In genomic region chr3:128482857-128483656, GRCh38 we compare ENCODE assay signal across 9 cellular contexts. TPM values are rescaled to one million over a fixed set of nuclear protein-coding genes. Genes with fewer than 3 reads are reported as not detected.
DNase-seq lines count a peak whose midpoint lies in the region; ATAC-seq and TF ChIP-seq lines count a peak whose summit lies in the region.
"Had no signal": no experiment of that assay in that cellular context is flagged by ENCODE, and none has a peak within 500 bp of the region (broad histone marks: within the 10 kb centered on the region; RNA-seq: fewer than 3 reads in every experiment).

No MANE protein-coding gene starts in this region.

- H3K14ac ChIP-seq in H9 (ENCODE audit: insufficient read depth, low read length), result no peak overlapping the region

- H3K23me2 ChIP-seq in H9 (ENCODE audit: insufficient read length, low read depth, low read length, poor library complexity, severe bottlenecking), result peaks cover 13% of the 10 kb centered on the region

- H4K20me1 ChIP-seq in H9 (ENCODE audit: control insufficient read depth, insufficient read depth, insufficient read length), result peaks cover 7% of the 10 kb centered on the region
- H4K20me1 ChIP-seq in hepatocyte (ENCODE audit: insufficient read depth, poor library complexity, severe bottlenecking), result no peaks in the 10 kb centered on the region

- POLR2A ChIA-PET in activated CD4-positive, alpha-beta memory T cell treated with anti-CD3 and anti-CD28 coated beads for 36 hours (lab: Charles Lee), result interaction anchor here (0.7 kb wide), 1 partner anchor 34 kb away, joined by 3 read pairs; no protein-coding TSS in a partner anchor

- H3K4me1 ChIP-seq in H9 (ENCODE audit: insufficient read depth, low read length), result peaks cover 2% of the 10 kb centered on the region; the same call in 1 of the 2 replicates
- peaks cover 27% of the 10 kb centered on the region for H3K4me1 ChIP-seq in hepatocyte (ENCODE audit: insufficient read depth)

- peaks cover 100% of the 10 kb centered on the region for H3K27me3 Mint-ChIP-seq in H9 (ENCODE audit: low read depth)
- H3K27me3 Mint-ChIP-seq in activated T-helper 17 cell treated with anti-CD3 and anti-CD28 coated beads, Interleukin-2, amount 50 U/mL, for 72 hours, result peaks cover 63% of the 10 kb centered on the region
- peaks cover 69% of the 10 kb centered on the region for H3K27me3 Mint-ChIP-seq in activated CD4-positive, alpha-beta memory T cell treated with anti-CD3 and anti-CD28 coated beads for 36 hours

- DNase-seq in H9 (peak; percentile 48), hepatocyte (ENCODE audit: low spot score) (peak; percentile 56), stromal cell of bone marrow (ENCODE audit: low read depth) (peak; percentile 18), cerebellum (ENCODE audit: low spot score) (no peak), ecto neural progenitor cell (ENCODE audit: low spot score) (no peak)
- no peak for DNase-seq in activated CD4-positive, alpha-beta memory T cell treated with anti-CD3 and anti-CD28 coated beads for 36 hours
- DNase-seq: activated CD8-positive, alpha-beta memory T cell treated with anti-CD3 and anti-CD28 coated beads for 24 hours had no signal

- H3K4me3 Mint-ChIP-seq in H9, result peak overlapping the region; percentile 24 to 76; a peak in 4 of 5 replicates
- H3K4me3 Mint-ChIP-seq in activated T-helper 17 cell treated with anti-CD3 and anti-CD28 coated beads, Interleukin-2, amount 50 U/mL, for 72 hours, result peak overlapping the region; percentile 4
- H3K4me3 Mint-ChIP-seq in activated CD4-positive, alpha-beta memory T cell treated with anti-CD3 and anti-CD28 coated beads for 36 hours, result no peak overlapping the region

- no peak overlapping the region for H3K23ac ChIP-seq in H9 (ENCODE audit: insufficient read length, low read depth, low read length)

- H2AK5ac ChIP-seq in H9 (ENCODE audit: insufficient read length, low read length), result no peak overlapping the region

- H2BK120ac ChIP-seq in H9 (ENCODE audit: low read depth, low read length, poor library complexity, severe bottlenecking), result no peak overlapping the region

- intact Hi-C loops in activated CD4-positive, alpha-beta memory T cell treated with anti-CD3 and anti-CD28 coated beads for 36 hours (cut with micrococcal nuclease), result loop anchor here (1.0 kb wide), 1 partner anchor 8 kb away; no protein-coding TSS in a partner anchor

- TF ChIP-seq CTCF in H9 (conservative IDR thresholded peaks at IDR 0.05) (no peak), hepatocyte (IDR thresholded peaks at IDR 0.05; ENCODE audit: poor library complexity) (peak; percentile 25)

- H3K9me3 ChIP-seq in H9 (ENCODE audit: control insufficient read depth, low read depth, low read length) (no peaks in the 10 kb centered on the region), hepatocyte (ENCODE audit: low read depth) (no peaks in the 10 kb centered on the region)

- no peak overlapping the region for H3K4ac ChIP-seq in H9 (ENCODE audit: low read depth, low read length)

- H2BK15ac ChIP-seq in H9 (ENCODE audit: low read depth, low read length), result no peak overlapping the region

- H3K18ac ChIP-seq in H9 (ENCODE audit: insufficient read length, low read depth, low read length), result no peak overlapping the region

- no peaks in the 10 kb centered on the region for H3K9me2 ChIP-seq in hepatocyte (replicated peaks; ENCODE audit: insufficient read depth)

- peaks cover 2 to 3% of the 10 kb centered on the region in 2 experiments; a peak in 2 of 5 replicates for H3K9me3 Mint-ChIP-seq in H9
- H3K9me3 Mint-ChIP-seq in activated T-helper 17 cell treated with anti-CD3 and anti-CD28 coated beads, Interleukin-2, amount 50 U/mL, for 72 hours, result no peaks in the 10 kb centered on the region
- H3K9me3 Mint-ChIP-seq in activated CD4-positive, alpha-beta memory T cell treated with anti-CD3 and anti-CD28 coated beads for 36 hours, result no peaks in the 10 kb centered on the region

- WGBS in H9 (ENCODE audit: extremely low coverage, insufficient read length, low lambda C conversion rate), result no CpG with 5 or more reads among the region's 29 CpGs
- WGBS in hepatocyte (ENCODE audit: low lambda C conversion rate, missing lambda C conversion rate), result 17% methylated on average over 26 of the region's 29 CpGs

- H2BK12ac ChIP-seq in H9 (ENCODE audit: insufficient read length, low read depth, low read length), result no peak overlapping the region

- H3K4me3 ChIP-seq in hepatocyte, result no peak overlapping the region

- H3K79me1 ChIP-seq in H9 (ENCODE audit: insufficient read depth, low read depth, low read length, poor library complexity, severe bottlenecking), result no peaks in the 10 kb centered on the region

- no peak overlapping the region for H3T11ph ChIP-seq in H9 (ENCODE audit: low read length)

- H2BK5ac ChIP-seq in H9 (ENCODE audit: insufficient read length, low read length), result no peak overlapping the region

- no peak overlapping the region for H2BK20ac ChIP-seq in H9 (ENCODE audit: low read depth, low read length, poor library complexity, severe bottlenecking)

- H3K79me2 ChIP-seq in H9 (ENCODE audit: insufficient read depth, low read length), result no peaks in the 10 kb centered on the region
- no peaks in the 10 kb centered on the region for H3K79me2 ChIP-seq in hepatocyte

- no peaks in the 10 kb centered on the region for H3K36me3 ChIP-seq in hepatocyte (replicated peaks; ENCODE audit: insufficient read depth, low read depth)

- no peak overlapping the region for H4K91ac ChIP-seq in H9 (ENCODE audit: insufficient read length, low read depth, low read length)

- no peak overlapping the region for H3K27ac Mint-ChIP-seq in H9
- H3K27ac Mint-ChIP-seq in activated T-helper 17 cell treated with anti-CD3 and anti-CD28 coated beads, Interleukin-2, amount 50 U/mL, for 72 hours, result no peak overlapping the region
- H3K27ac Mint-ChIP-seq in activated CD4-positive, alpha-beta memory T cell treated with anti-CD3 and anti-CD28 coated beads for 36 hours, result no peak overlapping the region

- H3K36me3 Mint-ChIP-seq in H9 (ENCODE audit: insufficient read depth in 1 of 3, low read depth in 3 of 3), result peaks cover 0 to 6% (median 0%) of the 10 kb centered on the region in 3 experiments; a peak in 3 of 7 replicates
- H3K36me3 Mint-ChIP-seq in activated T-helper 17 cell treated with anti-CD3 and anti-CD28 coated beads, Interleukin-2, amount 50 U/mL, for 72 hours (ENCODE audit: low read depth), result no peaks in the 10 kb centered on the region
- no peaks in the 10 kb centered on the region for H3K36me3 Mint-ChIP-seq in activated CD4-positive, alpha-beta memory T cell treated with anti-CD3 and anti-CD28 coated beads for 36 hours

- peaks cover 83% of the 10 kb centered on the region for H3K27me3 ChIP-seq in H9 (ENCODE audit: insufficient read depth, low read length)
- peaks cover 62% of the 10 kb centered on the region for H3K27me3 ChIP-seq in hepatocyte

- H4K5ac ChIP-seq in H9 (ENCODE audit: insufficient read length, low read depth, low read length), result no peak overlapping the region

- no peak overlapping the region for H3K9ac ChIP-seq in H9 (ENCODE audit: extremely low read depth, insufficient read length, low read length)

- no peak for ATAC-seq in activated T-helper 17 cell treated with anti-CD3 and anti-CD28 coated beads, Interleukin-2, amount 50 U/mL, for 72 hours (replicated peaks)
- no peak for ATAC-seq in HG03139 (IDR thresholded peaks at IDR 0.05; ENCODE audit: unreplicated experiment)

- H4K8ac ChIP-seq in H9 (replicated peaks; ENCODE audit: insufficient read length, low read depth, low read length), result no peak overlapping the region

- H3K27ac ChIP-seq in H9 (ENCODE audit: insufficient read length, low read depth, low read length) (no peak overlapping the region), hepatocyte (no peak overlapping the region)

- H3K4me2 ChIP-seq in H9 (ENCODE audit: insufficient read depth, insufficient read length, low read length) (peak overlapping the region; percentile 45), hepatocyte (peak overlapping the region; percentile 48)

- peaks cover 44 to 78% of the 10 kb centered on the region in 2 experiments for H3K4me1 Mint-ChIP-seq in H9
- peaks cover 9% of the 10 kb centered on the region for H3K4me1 Mint-ChIP-seq in activated T-helper 17 cell treated with anti-CD3 and anti-CD28 coated beads, Interleukin-2, amount 50 U/mL, for 72 hours
- H3K4me1 Mint-ChIP-seq in activated CD4-positive, alpha-beta memory T cell treated with anti-CD3 and anti-CD28 coated beads for 36 hours (ENCODE audit: low read depth), result peaks cover 23% of the 10 kb centered on the region

- CTCF ChIA-PET in activated CD4-positive, alpha-beta memory T cell treated with anti-CD3 and anti-CD28 coated beads for 36 hours (lab: Charles Lee), result interaction anchor here (0.8 to 2.5 kb wide), 5 partner anchors 14 to 197 kb away, joined by 3 to 6 read pairs (median 3); no protein-coding TSS in a partner anchor

- H2AFZ ChIP-seq in H9 (ENCODE audit: low read length), result no peak overlapping the region
- H2AFZ ChIP-seq in hepatocyte, result no peak overlapping the region

- no peak overlapping the region for H3K56ac ChIP-seq in H9 (ENCODE audit: insufficient read length, low read depth, low read length)

RNA-seq across cellular contexts. Expression of gene GATA2, which starts 9.9 kb away (rescaled TPM):
- total RNA-seq in H9 (2021) (1.9 and 2.7 TPM in 2 replicates), hepatocyte (0.88 and 2.6 TPM in 2 replicates), cerebellum (2.0 TPM)
- total RNA-seq in activated T-helper 17 cell treated with anti-CD3 and anti-CD28 coated beads, Interleukin-2, amount 50 U/mL, for 72 hours, result 1 to 10 TPM in 1 of 2 donors, under 1 TPM in 1; 0.17 to 1.1 TPM
- 2.4 and 3.5 TPM in 2 replicates for polyA plus RNA-seq in hepatocyte
- not detected for total RNA-seq in activated CD4-positive, alpha-beta memory T cell treated with anti-CD3 and anti-CD28 coated beads for 36 hours

RNA-seq across cellular contexts. Expression of gene DNAJB8, which starts 16.4 kb away (rescaled TPM):
- total RNA-seq in H9 (2021), result not detected in 2 replicates
- not detected for total RNA-seq in activated T-helper 17 cell treated with anti-CD3 and anti-CD28 coated beads, Interleukin-2, amount 50 U/mL, for 72 hours
- total RNA-seq in hepatocyte, result not detected in 2 replicates
- not detected in 2 replicates for polyA plus RNA-seq in hepatocyte
- not detected for total RNA-seq in cerebellum
- not detected for total RNA-seq in activated CD4-positive, alpha-beta memory T cell treated with anti-CD3 and anti-CD28 coated beads for 36 hours

Comparison
In these comparisons a context has a peak if more than half of its experiments do, and no peak if none do; other contexts are left out.
1. DNase-seq: peak in H9 (single experiment), hepatocyte (single experiment) and stromal cell of bone marrow (single experiment); none in cerebellum (single experiment), ecto neural progenitor cell (single experiment) and activated CD4-positive, alpha-beta memory T cell treated with anti-CD3 and anti-CD28 coated beads for 36 hours (single experiment).